In the genomic region with DNA sequence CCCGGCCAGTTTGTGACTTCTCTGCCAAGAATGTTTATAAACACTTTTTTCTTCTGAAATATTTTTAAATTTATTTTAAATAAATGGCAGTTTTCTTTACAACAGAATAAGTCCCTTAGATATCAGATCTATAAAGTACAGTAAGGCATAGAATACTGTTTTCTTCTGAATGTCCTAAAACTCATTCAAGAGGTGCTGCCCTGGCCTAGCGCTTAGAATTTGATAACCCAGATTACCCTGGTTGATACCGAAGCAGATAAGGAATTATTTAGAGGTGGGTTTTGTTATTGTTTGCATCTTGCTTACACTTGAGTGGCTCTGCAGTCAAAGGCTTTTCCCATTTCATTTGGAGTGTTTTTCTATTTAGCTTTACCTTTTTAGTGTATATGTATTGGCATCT, we compare ENCODE assay signal across 8 cellular contexts. TPM values are rescaled to one million over a fixed set of nuclear protein-coding genes. Genes with fewer than 3 reads are reported as not detected.
DNase-seq lines count a peak whose midpoint lies in the region; ATAC-seq, FAIRE-seq and TF ChIP-seq lines count a peak whose summit lies in the region.

No MANE protein-coding gene starts in this region.

- no peaks in the 10 kb centered on the region for H3K27me3 ChIP-seq in GM23338 (ENCODE audit: insufficient read depth)
- H3K27me3 ChIP-seq in SJSA1 (replicated peaks) = no peaks in the 10 kb centered on the region
- no peaks in the 10 kb centered on the region for H3K27me3 ChIP-seq in gastrocnemius medialis

- ATAC-seq in GM23338 (no peak), gastrocnemius medialis (no peak), GM21529 (IDR thresholded peaks at IDR 0.05; ENCODE audit: unreplicated experiment) (no peak)

- in situ Hi-C loops in gastrocnemius medialis (cut with MboI; ENCODE audit: low sequenced_read_pairs in 4 of 4) = no loop called here

- no peak for TF ChIP-seq POLR2A in gastrocnemius medialis (IDR thresholded peaks at IDR 0.05)

- peaks cover 55% of the 10 kb centered on the region for H3K79me2 ChIP-seq in GM23338 (replicated peaks; ENCODE audit: insufficient read depth)

- no peaks in the 10 kb centered on the region; the same call in 1 of the 2 replicates for H3F3A ChIP-seq in GM23338 (replicated peaks; ENCODE audit: low read depth)

- peaks cover 24% of the 10 kb centered on the region for H3K4me1 ChIP-seq in GM23338 (ENCODE audit: insufficient read depth)
- H3K4me1 ChIP-seq in SJSA1 (replicated peaks) = peaks cover under 1% of the 10 kb centered on the region; the same call in 1 of the 2 replicates
- H3K4me1 ChIP-seq in gastrocnemius medialis = peaks cover 24 to 30% of the 10 kb centered on the region in 2 donors

- H3K4me1 Mint-ChIP-seq in GM23338 = peaks cover 26% of the 10 kb centered on the region

- H3K9me2 ChIP-seq in GM23338 (ENCODE audit: insufficient read depth) = no peaks in the 10 kb centered on the region

- no peaks in the 10 kb centered on the region for H3K9me3 Mint-ChIP-seq in GM23338

- FAIRE-seq in frontal cortex (lab: Jason Lieb, UNC) = no peak

- H3K4me2 ChIP-seq in GM23338 = peak overlapping the region; percentile 94

- intact Hi-C loops in gastrocnemius medialis (cut with DNase I; ENCODE audit: low total_unique reads) = loop anchor here (5.0 kb wide), 1 partner anchor 207 kb away; no protein-coding TSS in a partner anchor

- H3K36me3 Mint-ChIP-seq in GM23338 (ENCODE audit: low read depth) = peaks cover 44% of the 10 kb centered on the region

- no peak overlapping the region for H2AFZ ChIP-seq in GM23338

- H3K4me3 ChIP-seq in GM23338 (peak overlapping the region; percentile 65), SJSA1 (peak overlapping the region; percentile 78), fibroblast of mammary gland (ENCODE audit: control insufficient read depth, low read depth, low read length) (peak overlapping the region; percentile 64), gastrocnemius medialis (peak overlapping the region; percentile 95 to 100 (median 96))

- peaks cover 30% of the 10 kb centered on the region for H3K36me3 ChIP-seq in GM23338 (ENCODE audit: insufficient read depth)
- H3K36me3 ChIP-seq in SJSA1 = no peaks in the 10 kb centered on the region
- H3K36me3 ChIP-seq in gastrocnemius medialis = peaks cover 0 to 46% of the 10 kb centered on the region in 2 donors

- DNase-seq in GM23338 (ENCODE audit: low spot score) (no peak), SJSA1 (ENCODE audit: low read depth in 1 of 2, low spot score in 2 of 2) (no peak), fibroblast of mammary gland (ENCODE audit: low read depth) (no peak), gastrocnemius medialis (no peak), germinal center (ENCODE audit: low spot score) (no peak), frontal cortex (ENCODE audit: low spot score in 2 of 2) (no peak), SK-N-DZ (ENCODE audit: low spot score) (no peak)

- H3K9me3 ChIP-seq in SJSA1 (replicated peaks) (no peaks in the 10 kb centered on the region), gastrocnemius medialis (no peaks in the 10 kb centered on the region)

- H3K27ac Mint-ChIP-seq in GM23338 = no peak overlapping the region

- H3K4me3 Mint-ChIP-seq in GM23338 = peak overlapping the region; percentile 81

- TF ChIP-seq CTCF in GM23338 (conservative IDR thresholded peaks at IDR 0.05; ENCODE audit: low read depth in 2 of 2) = no peak
- no peak for TF ChIP-seq CTCF in fibroblast of mammary gland (conservative IDR thresholded peaks at IDR 0.05; ENCODE audit: control insufficient read depth, insufficient read depth, low read depth, low read length)
- no peak for TF ChIP-seq CTCF in gastrocnemius medialis (IDR thresholded peaks at IDR 0.05 in 4 of 5, conservative IDR thresholded peaks at IDR 0.05 in 1 of 5)

- peaks cover 17% of the 10 kb centered on the region for H4K20me1 ChIP-seq in GM23338 (replicated peaks; ENCODE audit: insufficient read depth)

- H3K27me3 Mint-ChIP-seq in GM23338 (ENCODE audit: insufficient read depth, low read depth, poor library complexity) = peaks cover 2% of the 10 kb centered on the region

- H3K27ac ChIP-seq in GM23338 (ENCODE audit: low read depth) = no peak overlapping the region
- no peak overlapping the region for H3K27ac ChIP-seq in SJSA1
- H3K27ac ChIP-seq in gastrocnemius medialis = peak overlapping the region in 1 of 4 donors; percentile 80

TF ChIP-seq in GM23338, 12 proteins besides CTCF, POLR2A, EP300 and RAD21 (continues in another document):
- no peak for TF ChIP-seq ZNF114 (CRISPR knock-in tag; IDR thresholded peaks at IDR 0.05)
- TF ChIP-seq ZNF331 (CRISPR knock-in tag; IDR thresholded peaks at IDR 0.05; ENCODE audit: low read depth) = no peak

RNA-seq across cellular contexts. Expression of a gene that starts 1.1 kb away (rescaled TPM):
- total RNA-seq in GM23338 (2014; rRNA removed; shearing (Covaris generic)) = 62.3 and 65.4 TPM in 2 replicates
- 42.8 and 43.2 TPM in 2 replicates for polyA plus RNA-seq in GM23338 (2016; fragmentation: Nextera tagmentation; extraction: Ambion mirVana)
- 7.9 and 11.3 TPM in 2 replicates for total RNA-seq in SJSA1 (2014; rRNA removed; shearing (Covaris generic))
- 10 to 100 TPM; 19.4 to 29.6 (median 24.7) TPM for total RNA-seq in gastrocnemius medialis
- total RNA-seq in frontal cortex = 24.5 TPM
- 17.0 and 20.0 TPM in 2 replicates for polyA plus RNA-seq in SK-N-DZ (2014; cell fraction: cytosol; rRNA removed)
- polyA plus RNA-seq in SK-N-DZ (2014; cell fraction: nucleus; rRNA removed) = 72.1 and 80.6 TPM in 2 replicates

RNA-seq across cellular contexts. Expression of a gene that starts 1.3 kb away (rescaled TPM):
- total RNA-seq in GM23338 (2014; rRNA removed; shearing (Covaris generic)) = 91.0 and 116 TPM in 2 replicates
- polyA plus RNA-seq in GM23338 (2016; fragmentation: Nextera tagmentation; extraction: Ambion mirVana) = 183 and 216 TPM in 2 replicates
- 24.7 and 34.7 TPM in 2 replicates for total RNA-seq in SJSA1 (2014; rRNA removed; shearing (Covaris generic))
- 10 to 100 TPM; 12.7 to 27.8 (median 17.2) TPM for total RNA-seq in gastrocnemius medialis
- 44.4 TPM for total RNA-seq in frontal cortex
- polyA plus RNA-seq in SK-N-DZ (2014; cell fraction: cytosol; rRNA removed) = 83.2 and 96.3 TPM in 2 replicates
- 77.0 and 89.1 TPM in 2 replicates for polyA plus RNA-seq in SK-N-DZ (2014; cell fraction: nucleus; rRNA removed)

RNA-seq across cellular contexts. Expression of a gene that starts 21.7 kb away (rescaled TPM):
- 33.1 and 35.9 TPM in 2 replicates for total RNA-seq in GM23338 (2014; rRNA removed; shearing (Covaris generic))
- 27.1 and 28.8 TPM in 2 replicates for polyA plus RNA-seq in GM23338 (2016; fragmentation: Nextera tagmentation; extraction: Ambion mirVana)
- not detected in 2 replicates for total RNA-seq in SJSA1 (2014; rRNA removed; shearing (Covaris generic))
- not detected for total RNA-seq in gastrocnemius medialis
- 0.41 TPM for total RNA-seq in frontal cortex
- polyA plus RNA-seq in SK-N-DZ (2014; cell fraction: cytosol; rRNA removed) = 1.6 and 3.7 TPM in 2 replicates
- 3.9 and 12.9 TPM in 2 replicates for polyA plus RNA-seq in SK-N-DZ (2014; cell fraction: nucleus; rRNA removed)

RNA-seq across cellular contexts. Expression of a gene that starts 30.0 kb away (rescaled TPM):
- 29.1 and 30.3 TPM in 2 replicates for total RNA-seq in GM23338 (2014; rRNA removed; shearing (Covaris generic))
- polyA plus RNA-seq in GM23338 (2016; fragmentation: Nextera tagmentation; extraction: Ambion mirVana) = 9.2 and 10.1 TPM in 2 replicates
- total RNA-seq in SJSA1 (2014; rRNA removed; shearing (Covaris generic)) = 15.7 and 17.8 TPM in 2 replicates
- total RNA-seq in gastrocnemius medialis = 10 to 100 TPM; 15.4 to 32.9 (median 22.2) TPM
- total RNA-seq in frontal cortex = 61.1 TPM
- 28.9 and 30.2 TPM in 2 replicates for polyA plus RNA-seq in SK-N-DZ (2014; cell fraction: cytosol; rRNA removed)
- 28.3 and 34.4 TPM in 2 replicates for polyA plus RNA-seq in SK-N-DZ (2014; cell fraction: nucleus; rRNA removed)

RNA-seq across cellular contexts. Expression of a gene that starts 30.7 kb away (rescaled TPM):
- 48.9 and 49.8 TPM in 2 replicates for total RNA-seq in GM23338 (2014; rRNA removed; shearing (Covaris generic))
- 32.1 and 37.1 TPM in 2 replicates for polyA plus RNA-seq in GM23338 (2016; fragmentation: Nextera tagmentation; extraction: Ambion mirVana)
- 15.2 and 29.4 TPM in 2 replicates for total RNA-seq in SJSA1 (2014; rRNA removed; shearing (Covaris generic))
- total RNA-seq in gastrocnemius medialis (1 to 10 TPM; 3.6 to 6.7 (median 4.5) TPM), frontal cortex (11.0 TPM)
- 32.8 and 35.8 TPM in 2 replicates for polyA plus RNA-seq in SK-N-DZ (2014; cell fraction: cytosol; rRNA removed)
- polyA plus RNA-seq in SK-N-DZ (2014; cell fraction: nucleus; rRNA removed) = 28.5 and 39.9 TPM in 2 replicates

Comparison
In these comparisons a context has a peak if more than half of its experiments do, and no peak if none do; other contexts are left out.
1. RNA of a gene that starts 21.7 kb away (total RNA-seq): 33.1 to 35.9 TPM in GM23338; 0.41 TPM in frontal cortex (single experiment), not detected in SJSA1 and not detected in gastrocnemius medialis; every median in the first group is over 10 times any median in the second.
2. Peak in every context shown above with its lines, with median percentiles within 50 percentile points of each other: H3K4me3 ChIP-seq.